Comparison of ENCODE assay signal across 31 cellular contexts in genomic region chr10:27440021-27440420, GRCh38.
"Had no signal": no experiment of that assay in that cellular context is flagged by ENCODE, and none has a peak within 500 bp of the region (broad histone marks: within the 10 kb centered on the region; RNA-seq: fewer than 3 reads in every experiment).

No MANE protein-coding gene starts in this region.

- H3K36me3 ChIP-seq: neural progenitor cell, ovary, spleen, suprapubic skin, tibial artery, transverse colon, upper lobe of right lung, uterus had no signal

- H3K4me1 ChIP-seq: neural progenitor cell, parathyroid adenoma, psoas muscle, spleen, suprapubic skin, testis, tibial artery, transverse colon, upper lobe of right lung, uterus had no signal

- H3K27me3 Mint-ChIP-seq: progenitor cell of endocrine pancreas; stimulated activated naive CD8-positive, alpha-beta T cell treated with anti-CD3 and anti-CD28 coated beads, Interleukin-15, amount 100 ng/mL, for 72 hours had no signal

- H3K27ac ChIP-seq: neural progenitor cell, ovary, parathyroid adenoma, psoas muscle, skin epidermis, spleen, suprapubic skin, testis, tibial artery, transverse colon, upper lobe of right lung, uterus had no signal

- H3K4me3 Mint-ChIP-seq: natural killer cell; nephron; neural progenitor cell; stimulated activated memory B cell treated with anti-CD40 and anti-IgM and Interleukin-4, amounts not matched to agents 10 μg/mL and 1 μg/mL and 100 μg/mL, for 72 hours; stimulated activated naive CD8-positive, alpha-beta T cell treated with anti-CD3 and anti-CD28 coated beads, Interleukin-15, amount 100 ng/mL, for 72 hours; type B pancreatic cell had no signal

- H3K9me3 ChIP-seq: ovary, psoas muscle, spleen, suprapubic skin, testis, tibial artery, transverse colon, upper lobe of right lung, uterus had no signal

- H3K4me1 Mint-ChIP-seq: natural killer cell; stimulated activated memory B cell treated with anti-CD40 and anti-IgM and Interleukin-4, amounts not matched to agents 10 μg/mL and 1 μg/mL and 100 μg/mL, for 72 hours; stimulated activated naive CD8-positive, alpha-beta T cell treated with anti-CD3 and anti-CD28 coated beads, Interleukin-15, amount 100 ng/mL, for 72 hours had no signal

- H3K9me3 Mint-ChIP-seq: natural killer cell; nephron; neural progenitor cell; stimulated activated memory B cell treated with anti-CD40 and anti-IgM and Interleukin-4, amounts not matched to agents 10 μg/mL and 1 μg/mL and 100 μg/mL, for 72 hours; stimulated activated naive CD8-positive, alpha-beta T cell treated with anti-CD3 and anti-CD28 coated beads, Interleukin-15, amount 100 ng/mL, for 72 hours; type B pancreatic cell had no signal

- DNase-seq: natural killer cell; occipital lobe; ovary; posterior cingulate gyrus; psoas muscle; right cardiac atrium; spleen; stimulated activated CD4-positive, alpha-beta T cell treated with anti-CD3 and anti-CD28 coated beads, Interleukin-12 subunit alpha, Interleukin-12 subunit beta, amount 100 ng/mL, for 4 hours; stimulated activated CD4-positive, alpha-beta T cell treated with anti-CD3 and anti-CD28 coated beads, Interleukin-1b, Interleukin-23, amount 100 ng/mL, for 48 hours; stimulated activated CD4-positive, alpha-beta T cell treated with anti-CD3 and anti-CD28 coated beads, Interleukin-4, amount 100 ng/mL, for 1 hour; stimulated activated CD4-positive, alpha-beta T cell treated with anti-CD3 and anti-CD28 coated beads, Interleukin-4, amount 100 ng/mL, for 4 hours; stimulated activated CD8-positive, alpha-beta memory T cell treated with anti-CD3 and anti-CD28 coated beads, Interleukin-4, amount 100 ng/mL, for 48 hours; stimulated activated naive CD4-positive, alpha-beta T cell; stimulated activated naive CD8-positive, alpha-beta T cell treated with anti-CD3 and anti-CD28 coated beads, Interleukin-15, amount 100 ng/mL, for 72 hours; stimulated activated naive CD8-positive, alpha-beta T cell treated with anti-CD3 and anti-CD28 coated beads, Interleukin-15, Interleukin-2, amounts not matched to agents 100 U/mL and 50 U/mL, for 24 hours; substantia nigra; testis; tibial artery; transverse colon; upper lobe of right lung; uterus had no signal

- ATAC-seq: natural killer cell; psoas muscle; right cardiac atrium; sciatic nerve; stimulated activated memory B cell treated with anti-CD40 and anti-IgM and Interleukin-4, amounts not matched to agents 10 μg/mL and 1 μg/mL and 100 μg/mL, for 72 hours; stimulated activated naive CD8-positive, alpha-beta T cell treated with anti-CD3 and anti-CD28 coated beads, Interleukin-15, amount 100 ng/mL, for 72 hours; stimulated activated naive CD8-positive, alpha-beta T cell treated with anti-CD3 and anti-CD28 coated beads, Interleukin-15, Interleukin-2, amounts not matched to agents 100 U/mL and 50 U/mL, for 24 hours; upper lobe of right lung had no signal

- H3K4me3 ChIP-seq: neural progenitor cell, ovary, psoas muscle, skin epidermis, smooth muscle cell, spleen, suprapubic skin, testis, tibial artery, transverse colon, upper lobe of right lung, uterus had no signal

- H3K36me3 Mint-ChIP-seq: natural killer cell; neural progenitor cell; stimulated activated memory B cell treated with anti-CD40 and anti-IgM and Interleukin-4, amounts not matched to agents 10 μg/mL and 1 μg/mL and 100 μg/mL, for 72 hours; type B pancreatic cell had no signal
